ENCODE assay signal across 2 cellular contexts in the genomic region with DNA sequence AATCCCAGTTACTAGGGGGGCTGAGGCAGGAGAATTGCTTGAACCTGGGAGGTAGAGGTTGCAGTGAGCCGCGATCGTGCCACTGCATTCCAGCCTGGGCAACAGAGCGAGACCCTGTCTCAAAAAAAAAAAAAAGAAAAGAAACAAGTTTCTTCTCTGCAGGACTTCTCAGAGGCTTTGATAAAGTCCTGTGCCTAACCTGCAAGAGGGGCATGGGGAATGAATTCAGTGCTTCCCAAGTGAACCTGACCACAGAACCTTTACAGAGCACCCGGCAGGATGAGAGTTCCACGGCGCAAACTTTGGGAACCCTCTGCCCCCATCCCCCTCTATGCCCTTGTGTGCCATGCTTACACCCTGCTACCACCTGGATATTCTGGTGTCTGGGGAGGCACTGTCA.
A peak's percentile ranks its signal among the peaks of the same experiment; 100 is the strongest.
TF ChIP-seq lines count a peak whose summit lies in the region.

No MANE protein-coding gene starts in this region.

TF ChIP-seq in IMR-90, 13 proteins besides CTCF, POLR2A, EP300 and RAD21:
- TF ChIP-seq MAZ (IDR thresholded peaks at IDR 0.05; ENCODE audit: borderline replicate concordance, low read depth, low read length): no peak
- TF ChIP-seq, protein P1, sequence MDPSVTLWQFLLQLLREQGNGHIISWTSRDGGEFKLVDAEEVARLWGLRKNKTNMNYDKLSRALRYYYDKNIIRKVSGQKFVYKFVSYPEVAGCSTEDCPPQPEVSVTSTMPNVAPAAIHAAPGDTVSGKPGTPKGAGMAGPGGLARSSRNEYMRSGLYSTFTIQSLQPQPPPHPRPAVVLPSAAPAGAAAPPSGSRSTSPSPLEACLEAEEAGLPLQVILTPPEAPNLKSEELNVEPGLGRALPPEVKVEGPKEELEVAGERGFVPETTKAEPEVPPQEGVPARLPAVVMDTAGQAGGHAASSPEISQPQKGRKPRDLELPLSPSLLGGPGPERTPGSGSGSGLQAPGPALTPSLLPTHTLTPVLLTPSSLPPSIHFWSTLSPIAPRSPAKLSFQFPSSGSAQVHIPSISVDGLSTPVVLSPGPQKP (IDR thresholded peaks at IDR 0.05; ENCODE audit: borderline replicate concordance, low read depth, low read length): no peak
- no peak for TF ChIP-seq RFX5 (IDR thresholded peaks at IDR 0.05; ENCODE audit: low read depth, low read length)
- TF ChIP-seq NFE2L2 (IDR thresholded peaks at IDR 0.05; ENCODE audit: low read depth, low read length): no peak
- no peak for TF ChIP-seq RCOR1 (IDR thresholded peaks at IDR 0.05; ENCODE audit: insufficient replicate concordance, low read length)
- TF ChIP-seq BHLHE40 (IDR thresholded peaks at IDR 0.05; ENCODE audit: low read depth, low read length): no peak
- TF ChIP-seq FOS (IDR thresholded peaks at IDR 0.05; ENCODE audit: low read depth, low read length): no peak
- no peak for TF ChIP-seq CHD1 (IDR thresholded peaks at IDR 0.05; ENCODE audit: low read depth, low read length)
- TF ChIP-seq MXI1 (IDR thresholded peaks at IDR 0.05; ENCODE audit: borderline replicate concordance, low read depth, low read length): no peak
- TF ChIP-seq SMC3 (IDR thresholded peaks at IDR 0.05; ENCODE audit: low read depth, low read length): no peak
- no peak for TF ChIP-seq CEBPB (IDR thresholded peaks at IDR 0.05; ENCODE audit: low read depth, low read length)
- TF ChIP-seq, protein P2, sequence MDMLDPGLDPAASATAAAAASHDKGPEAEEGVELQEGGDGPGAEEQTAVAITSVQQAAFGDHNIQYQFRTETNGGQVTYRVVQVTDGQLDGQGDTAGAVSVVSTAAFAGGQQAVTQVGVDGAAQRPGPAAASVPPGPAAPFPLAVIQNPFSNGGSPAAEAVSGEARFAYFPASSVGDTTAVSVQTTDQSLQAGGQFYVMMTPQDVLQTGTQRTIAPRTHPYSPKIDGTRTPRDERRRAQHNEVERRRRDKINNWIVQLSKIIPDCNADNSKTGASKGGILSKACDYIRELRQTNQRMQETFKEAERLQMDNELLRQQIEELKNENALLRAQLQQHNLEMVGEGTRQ (IDR thresholded peaks at IDR 0.05; ENCODE audit: low read depth, low read length): no peak
- no peak for TF ChIP-seq MAFK (IDR thresholded peaks at IDR 0.05; ENCODE audit: low read depth, low read length)

TF ChIP-seq in K562, 482 proteins besides CTCF, POLR2A, EP300 and RAD21:
- TF ChIP-seq ZNF239 (CRISPR knock-in tag; IDR thresholded peaks at IDR 0.05): peak; percentile 77
- TF ChIP-seq, protein P3, sequence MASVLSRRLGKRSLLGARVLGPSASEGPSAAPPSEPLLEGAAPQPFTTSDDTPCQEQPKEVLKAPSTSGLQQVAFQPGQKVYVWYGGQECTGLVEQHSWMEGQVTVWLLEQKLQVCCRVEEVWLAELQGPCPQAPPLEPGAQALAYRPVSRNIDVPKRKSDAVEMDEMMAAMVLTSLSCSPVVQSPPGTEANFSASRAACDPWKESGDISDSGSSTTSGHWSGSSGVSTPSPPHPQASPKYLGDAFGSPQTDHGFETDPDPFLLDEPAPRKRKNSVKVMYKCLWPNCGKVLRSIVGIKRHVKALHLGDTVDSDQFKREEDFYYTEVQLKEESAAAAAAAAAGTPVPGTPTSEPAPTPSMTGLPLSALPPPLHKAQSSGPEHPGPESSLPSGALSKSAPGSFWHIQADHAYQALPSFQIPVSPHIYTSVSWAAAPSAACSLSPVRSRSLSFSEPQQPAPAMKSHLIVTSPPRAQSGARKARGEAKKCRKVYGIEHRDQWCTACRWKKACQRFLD (CRISPR knock-in tag; IDR thresholded peaks at IDR 0.05): no peak
- TF ChIP-seq ZNF23 (CRISPR knock-in tag; IDR thresholded peaks at IDR 0.05): no peak
- TF ChIP-seq, protein P4, sequence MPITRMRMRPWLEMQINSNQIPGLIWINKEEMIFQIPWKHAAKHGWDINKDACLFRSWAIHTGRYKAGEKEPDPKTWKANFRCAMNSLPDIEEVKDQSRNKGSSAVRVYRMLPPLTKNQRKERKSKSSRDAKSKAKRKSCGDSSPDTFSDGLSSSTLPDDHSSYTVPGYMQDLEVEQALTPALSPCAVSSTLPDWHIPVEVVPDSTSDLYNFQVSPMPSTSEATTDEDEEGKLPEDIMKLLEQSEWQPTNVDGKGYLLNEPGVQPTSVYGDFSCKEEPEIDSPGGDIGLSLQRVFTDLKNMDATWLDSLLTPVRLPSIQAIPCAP (CRISPR knock-in tag; IDR thresholded peaks at IDR 0.05; ENCODE audit: borderline replicate concordance): no peak
- TF ChIP-seq CXXC5 (CRISPR knock-in tag; IDR thresholded peaks at IDR 0.05): no peak
- TF ChIP-seq JUNB (CRISPR knock-in tag; conservative IDR thresholded peaks at IDR 0.05): no peak
- TF ChIP-seq, protein P5, sequence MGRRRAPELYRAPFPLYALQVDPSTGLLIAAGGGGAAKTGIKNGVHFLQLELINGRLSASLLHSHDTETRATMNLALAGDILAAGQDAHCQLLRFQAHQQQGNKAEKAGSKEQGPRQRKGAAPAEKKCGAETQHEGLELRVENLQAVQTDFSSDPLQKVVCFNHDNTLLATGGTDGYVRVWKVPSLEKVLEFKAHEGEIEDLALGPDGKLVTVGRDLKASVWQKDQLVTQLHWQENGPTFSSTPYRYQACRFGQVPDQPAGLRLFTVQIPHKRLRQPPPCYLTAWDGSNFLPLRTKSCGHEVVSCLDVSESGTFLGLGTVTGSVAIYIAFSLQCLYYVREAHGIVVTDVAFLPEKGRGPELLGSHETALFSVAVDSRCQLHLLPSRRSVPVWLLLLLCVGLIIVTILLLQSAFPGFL (CRISPR knock-in tag; IDR thresholded peaks at IDR 0.05): no peak
TF ChIP-seq in K562: peak in this region for 1.
